ENCODE assay signal across 11 cellular contexts in the genomic region with DNA sequence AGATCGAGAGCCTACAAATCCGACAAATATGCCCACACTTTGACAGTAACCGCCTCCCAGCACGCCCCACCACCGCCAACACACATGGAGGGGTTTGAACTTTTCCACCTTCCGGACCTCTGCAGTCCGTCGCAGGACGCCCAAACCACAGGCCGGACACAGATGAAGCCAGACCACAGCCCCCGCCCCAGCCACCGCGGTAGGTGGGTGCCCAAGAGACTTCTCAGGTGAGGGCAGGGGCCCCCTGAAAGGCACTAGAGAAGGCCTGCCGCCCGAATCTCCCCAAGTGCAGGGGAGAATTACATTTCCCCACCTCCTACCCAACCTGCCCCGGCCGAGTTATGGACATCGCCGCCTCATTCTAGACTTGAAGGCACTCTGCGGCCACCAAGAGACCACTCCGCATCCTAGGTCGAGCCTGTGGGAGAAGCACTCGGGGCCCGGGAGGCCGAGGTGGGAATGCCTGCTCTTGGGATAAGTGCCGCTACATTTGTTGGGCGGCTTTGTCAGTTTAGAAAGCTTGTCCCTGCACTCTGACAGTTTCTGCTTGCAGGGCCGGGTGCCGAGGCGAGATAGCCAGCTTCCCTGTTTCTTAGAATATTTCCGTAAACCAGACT. TPM values are rescaled to one million over a fixed set of nuclear protein-coding genes. Genes with fewer than 3 reads are reported as not detected.
DNase-seq lines count a peak whose midpoint lies in the region; ATAC-seq and TF ChIP-seq lines count a peak whose summit lies in the region.
"Had no signal": no experiment of that assay in that cellular context is flagged by ENCODE, and none has a peak within 500 bp of the region (broad histone marks: within the 10 kb centered on the region; RNA-seq: fewer than 3 reads in every experiment).

No MANE protein-coding gene starts in this region.

- no peak overlapping the region for H3K18ac ChIP-seq in H9 (ENCODE audit: insufficient read length, low read depth, low read length)

- no peak overlapping the region for H2BK12ac ChIP-seq in H9 (ENCODE audit: insufficient read length, low read depth, low read length)

- H3K4me1 Mint-ChIP-seq in CD14-positive monocyte (peaks cover 55% of the 10 kb centered on the region), H9 (peaks cover 23 to 43% of the 10 kb centered on the region in 2 experiments)
- peaks cover 54% of the 10 kb centered on the region for H3K4me1 Mint-ChIP-seq in dendritic cell treated with granulocyte-macrophage colony-stimulating factor and Interleukin-4, amounts not matched to agents 40 ng/mL and 50 ng/mL, for 4 days (ENCODE audit: low read depth)
- peaks cover 16 to 49% (median 38%) of the 10 kb centered on the region in 7 donors for H3K4me1 Mint-ChIP-seq in naive thymus-derived CD4-positive, alpha-beta T cell

- no peak overlapping the region for H2BK5ac ChIP-seq in H9 (ENCODE audit: insufficient read length, low read length)

- H2AFZ ChIP-seq in H9 (ENCODE audit: low read length): no peak overlapping the region

- H2AK5ac ChIP-seq in H9 (ENCODE audit: insufficient read length, low read length): no peak overlapping the region

- H3K4me3 Mint-ChIP-seq in CD14-positive monocyte (peak overlapping the region; percentile 79 to 94), H9 (peak overlapping the region; percentile 52 to 70)
- H3K4me3 Mint-ChIP-seq in dendritic cell treated with granulocyte-macrophage colony-stimulating factor and Interleukin-4, amounts not matched to agents 40 ng/mL and 50 ng/mL, for 4 days: peak overlapping the region; percentile 51
- H3K4me3 Mint-ChIP-seq in naive thymus-derived CD4-positive, alpha-beta T cell: peak overlapping the region; percentile 72 to 87 (median 82)

- no peaks in the 10 kb centered on the region for H3K23me2 ChIP-seq in H9 (ENCODE audit: insufficient read length, low read depth, low read length, poor library complexity, severe bottlenecking)

- H3K79me2 ChIP-seq in H9 (ENCODE audit: insufficient read depth, low read length): no peaks in the 10 kb centered on the region

- H3K27me3 ChIP-seq in H9 (ENCODE audit: insufficient read depth, low read length): peaks cover 99% of the 10 kb centered on the region
- peaks cover 0 to 33% of the 10 kb centered on the region in 2 donors for H3K27me3 ChIP-seq in naive thymus-derived CD4-positive, alpha-beta T cell (ENCODE audit: control insufficient read depth in 2 of 2, insufficient read depth in 2 of 2, low read length in 2 of 2)
- H3K27me3 ChIP-seq: MG63 had no signal

- peak overlapping the region; percentile 47 for H3K4me2 ChIP-seq in H9 (ENCODE audit: insufficient read depth, insufficient read length, low read length)

- H2BK120ac ChIP-seq in H9 (ENCODE audit: low read depth, low read length, poor library complexity, severe bottlenecking): no peak overlapping the region

- H3K23ac ChIP-seq in H9 (ENCODE audit: insufficient read length, low read depth, low read length): no peak overlapping the region

- ATAC-seq in naive thymus-derived CD4-positive, alpha-beta T cell: no peak
- ATAC-seq in GM19463 (IDR thresholded peaks at IDR 0.05; ENCODE audit: unreplicated experiment) (no peak), GM21367 (IDR thresholded peaks at IDR 0.05; ENCODE audit: unreplicated experiment) (no peak)

- H3K56ac ChIP-seq in H9 (ENCODE audit: insufficient read length, low read depth, low read length): no peak overlapping the region

- no peak overlapping the region for H4K8ac ChIP-seq in H9 (replicated peaks; ENCODE audit: insufficient read length, low read depth, low read length)

- H3K27ac Mint-ChIP-seq in CD14-positive monocyte (no peak overlapping the region), H9 (no peak overlapping the region)
- no peak overlapping the region for H3K27ac Mint-ChIP-seq in dendritic cell treated with granulocyte-macrophage colony-stimulating factor and Interleukin-4, amounts not matched to agents 40 ng/mL and 50 ng/mL, for 4 days
- H3K27ac Mint-ChIP-seq in naive thymus-derived CD4-positive, alpha-beta T cell: peak overlapping the region in 1 of 9 donors; percentile 45

- no peak overlapping the region for H3K14ac ChIP-seq in H9 (ENCODE audit: insufficient read depth, low read length)

- H3K36me3 Mint-ChIP-seq in CD14-positive monocyte (peaks cover 21 to 22% of the 10 kb centered on the region in 2 donors), H9 (ENCODE audit: insufficient read depth in 1 of 3, low read depth in 3 of 3) (no peaks in the 10 kb centered on the region)
- H3K36me3 Mint-ChIP-seq in dendritic cell treated with granulocyte-macrophage colony-stimulating factor and Interleukin-4, amounts not matched to agents 40 ng/mL and 50 ng/mL, for 4 days (ENCODE audit: low read depth): no peaks in the 10 kb centered on the region
- H3K36me3 Mint-ChIP-seq in naive thymus-derived CD4-positive, alpha-beta T cell: peaks cover 0 to 9% (median 0%) of the 10 kb centered on the region in 5 donors

- H2BK20ac ChIP-seq in H9 (ENCODE audit: low read depth, low read length, poor library complexity, severe bottlenecking): no peak overlapping the region

- H3K36me3 ChIP-seq in naive thymus-derived CD4-positive, alpha-beta T cell (ENCODE audit: control insufficient read depth in 2 of 3, insufficient read depth in 3 of 3, low read length in 3 of 3): no peaks in the 10 kb centered on the region
- H3K36me3 ChIP-seq: MG63 had no signal

- H3K9me3 Mint-ChIP-seq in CD14-positive monocyte: peaks cover 0 to 62% (median 38%) of the 10 kb centered on the region in 7 donors
- H3K9me3 Mint-ChIP-seq in H9: peaks cover 0 to 3% of the 10 kb centered on the region in 2 experiments; a peak in 4 of 5 replicates
- H3K9me3 Mint-ChIP-seq in dendritic cell treated with granulocyte-macrophage colony-stimulating factor and Interleukin-4, amounts not matched to agents 40 ng/mL and 50 ng/mL, for 4 days: no peaks in the 10 kb centered on the region
- H3K9me3 Mint-ChIP-seq in naive thymus-derived CD4-positive, alpha-beta T cell: peaks cover 0 to 21% (median 3%) of the 10 kb centered on the region in 11 donors

- no peaks in the 10 kb centered on the region for H3K79me1 ChIP-seq in H9 (ENCODE audit: insufficient read depth, low read depth, low read length, poor library complexity, severe bottlenecking)

- no peak overlapping the region for H3T11ph ChIP-seq in H9 (ENCODE audit: low read length)

- no peak overlapping the region for H4K91ac ChIP-seq in H9 (ENCODE audit: insufficient read length, low read depth, low read length)

- WGBS in H9 (ENCODE audit: extremely low coverage, insufficient read length, low lambda C conversion rate): no CpG with 5 or more reads among the region's 31 CpGs

- CTCF ChIA-PET in naive thymus-derived CD4-positive, alpha-beta T cell (lab: Charles Lee): no interaction called here

- peak overlapping the region; percentile 55 for H3K4me3 ChIP-seq in naive thymus-derived CD4-positive, alpha-beta T cell (ENCODE audit: low read length)

- no peak overlapping the region for H3K27ac ChIP-seq in H9 (ENCODE audit: insufficient read length, low read depth, low read length)
- no peak overlapping the region for H3K27ac ChIP-seq in naive thymus-derived CD4-positive, alpha-beta T cell (ENCODE audit: low read depth, low read length)

- TF ChIP-seq CTCF in CD14-positive monocyte (IDR thresholded peaks at IDR 0.05): no peak
- no peak for TF ChIP-seq CTCF in H9 (conservative IDR thresholded peaks at IDR 0.05)

- H2BK15ac ChIP-seq in H9 (ENCODE audit: low read depth, low read length): no peak overlapping the region

- intact Hi-C loops in CD14-positive monocyte (cut with micrococcal nuclease): no loop called here
- intact Hi-C loops in dendritic cell treated with granulocyte-macrophage colony-stimulating factor and Interleukin-4, amounts not matched to agents 40 ng/mL and 50 ng/mL, for 4 days (cut with micrococcal nuclease): loop anchor here (10.0 kb wide), 3 partner anchors 344 to 776 kb away; a partner anchor contains a TSS
- intact Hi-C loops in naive thymus-derived CD4-positive, alpha-beta T cell (cut with micrococcal nuclease): loop anchor here in 1 of 2 donors (5.0 to 10.0 kb wide), 2 partner anchors 484 to 806 kb away; no protein-coding TSS in a partner anchor

- no peak overlapping the region for H4K5ac ChIP-seq in H9 (ENCODE audit: insufficient read length, low read depth, low read length)

- H4K20me1 ChIP-seq in H9 (ENCODE audit: control insufficient read depth, insufficient read depth, insufficient read length): no peaks in the 10 kb centered on the region

- H3K9ac ChIP-seq in H9 (ENCODE audit: extremely low read depth, insufficient read length, low read length): no peak overlapping the region

- peaks cover 3% of the 10 kb centered on the region; the same call in 1 of the 2 replicates for H3K4me1 ChIP-seq in H9 (ENCODE audit: insufficient read depth, low read length)
- H3K4me1 ChIP-seq in naive thymus-derived CD4-positive, alpha-beta T cell (ENCODE audit: control insufficient read depth in 2 of 2, insufficient read depth in 2 of 2, low read length in 2 of 2): peaks cover 4 to 24% of the 10 kb centered on the region in 2 donors

- DNase-seq in CD14-positive monocyte (ENCODE audit: low spot score): no peak
- no peak for DNase-seq in H9
- DNase-seq in naive thymus-derived CD4-positive, alpha-beta T cell: no peak
- DNase-seq in NCI-H146 (lab: John Stamatoyannopoulos, UW): no peak
- no peak for DNase-seq in epidermal melanocyte (ENCODE audit: insufficient read length, low spot score)
- DNase-seq: activated CD8-positive, alpha-beta memory T cell treated with anti-CD3 and anti-CD28 coated beads, Interleukin-2, amount 50 U/mL, for 48 hours; C1 segment of cervical spinal cord; MG63 had no signal

- H3K9me3 ChIP-seq in H9 (ENCODE audit: control insufficient read depth, low read depth, low read length): no peaks in the 10 kb centered on the region
- H3K9me3 ChIP-seq in naive thymus-derived CD4-positive, alpha-beta T cell (ENCODE audit: control insufficient read depth in 2 of 3, low read length in 3 of 3): peaks cover 0 to 8% (median 0%) of the 10 kb centered on the region in 3 experiments
- H3K9me3 ChIP-seq: MG63 had no signal

- POLR2A ChIA-PET in naive thymus-derived CD4-positive, alpha-beta T cell (lab: Charles Lee): no interaction called here

- no peak overlapping the region for H3K4ac ChIP-seq in H9 (ENCODE audit: low read depth, low read length)

- H3K27me3 Mint-ChIP-seq in CD14-positive monocyte (ENCODE audit: low read depth in 3 of 3) (peaks cover 96 to 99% (median 98%) of the 10 kb centered on the region in 3 donors), H9 (ENCODE audit: low read depth) (peaks cover 100% of the 10 kb centered on the region)
- H3K27me3 Mint-ChIP-seq in dendritic cell treated with granulocyte-macrophage colony-stimulating factor and Interleukin-4, amounts not matched to agents 40 ng/mL and 50 ng/mL, for 4 days: peaks cover 99% of the 10 kb centered on the region
- peaks cover 86 to 95% (median 91%) of the 10 kb centered on the region in 5 donors for H3K27me3 Mint-ChIP-seq in naive thymus-derived CD4-positive, alpha-beta T cell

RNA-seq across cellular contexts. Expression of a gene that starts 21.5 kb away (rescaled TPM):
- polyA plus RNA-seq in CD14-positive monocyte: not detected
- not detected in 2 replicates for total RNA-seq in H9 (2021)
- total RNA-seq in naive thymus-derived CD4-positive, alpha-beta T cell: not detected
- not detected for polyA plus RNA-seq in naive thymus-derived CD4-positive, alpha-beta T cell
